ENCODE assay signal across 31 cellular contexts in genomic region chr13:93814658-93815057, GRCh38.
"Had no signal": no experiment of that assay in that cellular context is flagged by ENCODE, and none has a peak within 500 bp of the region (broad histone marks: within the 10 kb centered on the region; RNA-seq: fewer than 3 reads in every experiment).

No MANE protein-coding gene starts in this region.

- H3K9me3 ChIP-seq: adrenal gland, body of pancreas, breast epithelium had no signal

- H3K4me3 Mint-ChIP-seq: activated CD4-positive, alpha-beta T cell treated with anti-CD3 and anti-CD28 coated beads for 36 hours; activated CD4-positive, alpha-beta T cell treated with anti-CD3 and anti-CD28 coated beads, Interleukin-2, amount 10 ng/mL, durations not matched to agents 7 days and 5 days; activated naive CD4-positive, alpha-beta T cell treated with anti-CD3 and anti-CD28 coated beads for 36 hours; activated T-cell treated with anti-CD3 and anti-CD28 coated beads, Interleukin-2, amount 50 U/mL, for 4 hours; activated T-helper 1 cell treated with anti-CD3 and anti-CD28 coated beads, Interleukin-12 subunit alpha, Interleukin-12 subunit beta, Interleukin-2, Interleukin-4 antibody, amounts not matched to agents 30 ng/mL and 10 ng/mL and 1 ng/mL, durations not matched to agents 14 hours and 24 hours and 36 hours; T-cell had no signal

- FAIRE-seq: astrocyte, TTC549 had no signal

- H3K4me3 ChIP-seq: adrenal gland, body of pancreas, breast epithelium, coronary artery, PC-9, SK-N-MC had no signal

- H3K36me3 ChIP-seq: adrenal gland, breast epithelium had no signal

- H3K4me1 ChIP-seq: adrenal gland, body of pancreas, breast epithelium had no signal

- H3K4me1 Mint-ChIP-seq: activated CD4-positive, alpha-beta T cell treated with anti-CD3 and anti-CD28 coated beads for 36 hours; activated CD4-positive, alpha-beta T cell treated with anti-CD3 and anti-CD28 coated beads, Interleukin-2, amount 10 ng/mL, durations not matched to agents 7 days and 5 days; T-cell had no signal

- H3K4me2 ChIP-seq: PC-9 had no signal

- H2AFZ ChIP-seq: PC-9 had no signal

- H3K27ac Mint-ChIP-seq: activated CD4-positive, alpha-beta T cell treated with anti-CD3 and anti-CD28 coated beads for 36 hours; activated CD4-positive, alpha-beta T cell treated with anti-CD3 and anti-CD28 coated beads, Interleukin-2, amount 10 ng/mL, durations not matched to agents 7 days and 5 days; activated naive CD4-positive, alpha-beta T cell treated with anti-CD3 and anti-CD28 coated beads for 36 hours; activated naive CD4-positive, alpha-beta T cell treated with anti-CD3 and anti-CD28 coated beads, Interleukin-2, amount 50 U/mL, for 72 hours; activated T-helper 1 cell treated with anti-CD3 and anti-CD28 coated beads, Interleukin-12 subunit alpha, Interleukin-12 subunit beta, Interleukin-2, Interleukin-4 antibody, amounts not matched to agents 30 ng/mL and 10 ng/mL and 1 ng/mL, durations not matched to agents 14 hours and 24 hours and 36 hours; T-cell had no signal

- H3K9me3 Mint-ChIP-seq: activated CD4-positive, alpha-beta T cell treated with anti-CD3 and anti-CD28 coated beads, Interleukin-2, amount 10 ng/mL, durations not matched to agents 7 days and 5 days; activated naive CD4-positive, alpha-beta T cell treated with anti-CD3 and anti-CD28 coated beads for 36 hours; activated T-cell treated with anti-CD3 and anti-CD28 coated beads, Interleukin-2, amount 50 U/mL, for 4 hours; activated T-helper 1 cell treated with anti-CD3 and anti-CD28 coated beads, Interleukin-12 subunit alpha, Interleukin-12 subunit beta, Interleukin-2, Interleukin-4 antibody, amounts not matched to agents 30 ng/mL and 10 ng/mL and 1 ng/mL, durations not matched to agents 14 hours and 24 hours and 36 hours; T-cell had no signal

- H3K27ac ChIP-seq: adrenal gland, body of pancreas, breast epithelium, coronary artery, PC-9, SK-N-MC had no signal

- ATAC-seq: activated CD4-positive, alpha-beta T cell treated with anti-CD3 and anti-CD28 coated beads for 36 hours; activated CD4-positive, CD25-positive, alpha-beta regulatory T cell treated with anti-CD3 and anti-CD28 coated beads, Interleukin-2, amount 50 U/mL, for 24 hours; activated naive CD4-positive, alpha-beta T cell treated with anti-CD3 and anti-CD28 coated beads, Interleukin-2, amount 50 U/mL, for 72 hours; activated T-cell treated with anti-CD3 and anti-CD28 coated beads, Interleukin-2, amount 50 U/mL, for 4 hours; body of pancreas; T-cell had no signal

- H3K36me3 Mint-ChIP-seq: activated naive CD4-positive, alpha-beta T cell treated with anti-CD3 and anti-CD28 coated beads, Interleukin-2, amount 50 U/mL, for 72 hours; T-cell had no signal

- H3K27me3 ChIP-seq: adrenal gland, body of pancreas, breast epithelium had no signal

- DNase-seq: activated CD4-positive, alpha-beta T cell treated with anti-CD3 and anti-CD28 coated beads for 36 hours; activated CD4-positive, alpha-beta T cell treated with anti-CD3 and anti-CD28 coated beads, Interleukin-2, amount 10 ng/mL, durations not matched to agents 7 days and 5 days; activated CD4-positive, alpha-beta T cell treated with anti-CD3 and anti-CD28 coated beads, Interleukin-2, amount 50 U/mL, for 48 hours; activated CD8-positive, alpha-beta memory T cell treated with anti-CD3 and anti-CD28 coated beads, Interleukin-2, amount 50 U/mL, for 4 hours; activated gamma-delta T cell treated with Interleukin-2 at 50 U/mL for 16 hours; activated naive CD4-positive, alpha-beta T cell treated with anti-CD3 and anti-CD28 coated beads for 36 hours; activated T-cell treated with anti-CD3 and anti-CD28 coated beads for 4 hours; activated T-cell treated with anti-CD3 and anti-CD28 coated beads, Interleukin-2, amount 50 U/mL, for 4 hours; adrenal gland; body of pancreas; NCI-H1092 treated with DMSO at 0.1 percent for 48 hours; NCI-H1417; NCI-H146; NCI-H187; NCI-H2029 treated with DMSO at 0.1 percent for 48 hours; NCI-H2227 treated with DMSO at 0.1 percent for 48 hours; NCI-H446; NCI-H510A treated with DMSO at 0.1 percent for 48 hours; NCI-H526 treated with DMSO at 0.1 percent for 48 hours; NK-92 treated with Interleukin-12 subunit alpha and Interleukin-12 subunit beta, amount 100 ng/mL, for 24 hours; PC-9; Right ventricle myocardium superior; T-cell had no signal
